In the genomic region with DNA sequence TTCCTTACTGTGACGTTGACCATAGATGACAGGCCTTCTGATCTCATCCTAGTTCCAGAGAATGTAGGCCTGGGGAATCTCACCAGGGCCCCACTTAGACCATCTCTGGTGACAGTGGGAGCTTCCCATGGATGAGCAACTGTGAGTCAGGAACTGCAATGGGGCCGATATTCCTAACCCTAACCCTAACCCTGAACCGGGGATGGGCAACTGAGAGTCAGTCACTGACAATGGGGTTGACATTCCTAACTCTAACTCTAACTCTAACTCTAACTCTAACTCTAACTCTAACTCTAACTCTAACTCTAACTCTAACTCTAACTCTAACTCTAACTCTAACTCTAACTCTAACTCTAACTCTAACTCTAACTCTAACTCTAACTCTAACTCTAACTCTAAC, we compare ENCODE assay signal across 12 cellular contexts. TPM values are rescaled to one million over a fixed set of nuclear protein-coding genes. Genes with fewer than 3 reads are reported as not detected.
A peak's percentile ranks its signal among the peaks of the same experiment; 100 is the strongest.
DNase-seq lines count a peak whose midpoint lies in the region; ATAC-seq and TF ChIP-seq lines count a peak whose summit lies in the region.
"Not testable (repeated sequence)": the region's sequence is repeated elsewhere in the genome, so short reads cannot be mapped to it uniquely, and the experiment has no call there.
"Had no signal": no experiment of that assay in that cellular context is flagged by ENCODE, and none has a peak within 500 bp of the region (broad histone marks: within the 10 kb centered on the region; RNA-seq: fewer than 3 reads in every experiment).

No MANE protein-coding gene starts in this region.

- TF ChIP-seq CTCF in endothelial cell (IDR thresholded peaks at IDR 0.05; ENCODE audit: unreplicated experiment) = not testable (repeated sequence)

- not testable (repeated sequence) for ATAC-seq in CD4-positive, CD25-positive, alpha-beta regulatory T cell (ENCODE audit: low read depth in 2 of 2); activated naive CD8-positive, alpha-beta T cell treated with anti-CD3 and anti-CD28 coated beads, Interleukin-2, amount 50 U/mL, for 24 hours; naive thymus-derived CD4-positive, alpha-beta T cell

- H3K27ac ChIP-seq in CD4-positive, CD25-positive, alpha-beta regulatory T cell (ENCODE audit: insufficient read depth, low read length, poor library complexity, severe bottlenecking) = peak overlapping the region; percentile 63
- H3K27ac ChIP-seq in KOPT-K1 (ENCODE audit: low read depth, low read length, poor library complexity, severe bottlenecking) = peak overlapping the region; percentile 95
- peak overlapping the region; percentile 86 for H3K27ac ChIP-seq in naive thymus-derived CD4-positive, alpha-beta T cell (ENCODE audit: low read depth, low read length)
- H3K27ac ChIP-seq in thymus (ENCODE audit: low read depth) = peak overlapping the region; percentile 98

- not testable (repeated sequence) for H3K27me3 ChIP-seq in CD4-positive, CD25-positive, alpha-beta regulatory T cell (ENCODE audit: control insufficient read depth, insufficient read depth, low read length); naive thymus-derived CD4-positive, alpha-beta T cell (ENCODE audit: control insufficient read depth in 2 of 2, insufficient read depth in 2 of 2, low read length in 2 of 2); thymus (ENCODE audit: control insufficient read depth, insufficient read depth)

- H3K27me3 Mint-ChIP-seq in CD4-positive, CD25-positive, alpha-beta regulatory T cell; T-helper 2 cell treated with Interferon-gamma antibody and Interleukin-4, amounts not matched to agents 5 μg/mL and 100 μg/mL, for 36 hours (ENCODE audit: low read depth); activated naive CD8-positive, alpha-beta T cell treated with anti-CD3 and anti-CD28 coated beads, Interleukin-2, amount 50 U/mL, for 24 hours; endothelial cell (ENCODE audit: unreplicated experiment); naive thymus-derived CD4-positive, alpha-beta T cell: not testable (repeated sequence)

- not testable (repeated sequence) for DNase-seq in CD4-positive, CD25-positive, alpha-beta regulatory T cell; T-helper 2 cell treated with Interferon-gamma antibody and Interleukin-4, amounts not matched to agents 5 μg/mL and 100 μg/mL, for 36 hours (ENCODE audit: low spot score); naive thymus-derived CD4-positive, alpha-beta T cell
- DNase-seq in activated CD8-positive, alpha-beta memory T cell treated with anti-CD3 and anti-CD28 coated beads, Interleukin-2, amount 50 U/mL, for 48 hours = peak; percentile 42
- peak; percentile 2 for DNase-seq in activated naive CD8-positive, alpha-beta T cell treated with anti-CD3 and anti-CD28 coated beads, Interleukin-2, amount 50 U/mL, for 24 hours
- peak; percentile 1 for DNase-seq in endothelial cell (ENCODE audit: low spot score)

- H3K27ac Mint-ChIP-seq in CD4-positive, CD25-positive, alpha-beta regulatory T cell = peak overlapping the region in 1 of 3 donors; percentile 90
- peak overlapping the region; percentile 50 for H3K27ac Mint-ChIP-seq in T-helper 2 cell treated with Interferon-gamma antibody and Interleukin-4, amounts not matched to agents 5 μg/mL and 100 μg/mL, for 36 hours
- not testable (repeated sequence) for H3K27ac Mint-ChIP-seq in activated naive CD8-positive, alpha-beta T cell treated with anti-CD3 and anti-CD28 coated beads, Interleukin-2, amount 50 U/mL, for 24 hours; endothelial cell (ENCODE audit: unreplicated experiment)
- H3K27ac Mint-ChIP-seq in naive thymus-derived CD4-positive, alpha-beta T cell = peak overlapping the region in 1 of 9 donors; percentile 53

- H3K36me3 ChIP-seq in CD4-positive, CD25-positive, alpha-beta regulatory T cell (ENCODE audit: control insufficient read depth, insufficient read depth, low read length); KOPT-K1 (ENCODE audit: insufficient read depth, low read length); naive thymus-derived CD4-positive, alpha-beta T cell (ENCODE audit: control insufficient read depth in 2 of 3, insufficient read depth in 3 of 3, low read length in 3 of 3); thymus (ENCODE audit: control insufficient read depth, insufficient read depth): not testable (repeated sequence)

- H3K4me3 Mint-ChIP-seq in CD4-positive, CD25-positive, alpha-beta regulatory T cell = peak overlapping the region in 3 of 4 donors; percentile 43 to 59 (median 46)
- not testable (repeated sequence) for H3K4me3 Mint-ChIP-seq in T-helper 2 cell treated with Interferon-gamma antibody and Interleukin-4, amounts not matched to agents 5 μg/mL and 100 μg/mL, for 36 hours; activated naive CD8-positive, alpha-beta T cell treated with anti-CD3 and anti-CD28 coated beads, Interleukin-2, amount 50 U/mL, for 24 hours; endothelial cell (ENCODE audit: unreplicated experiment)
- peak overlapping the region in 6 of 10 donors; percentile 13 to 59 (median 42) for H3K4me3 Mint-ChIP-seq in naive thymus-derived CD4-positive, alpha-beta T cell

- not testable (repeated sequence) for H3K36me3 Mint-ChIP-seq in CD4-positive, CD25-positive, alpha-beta regulatory T cell; T-helper 2 cell treated with Interferon-gamma antibody and Interleukin-4, amounts not matched to agents 5 μg/mL and 100 μg/mL, for 36 hours (ENCODE audit: low read depth); activated naive CD8-positive, alpha-beta T cell treated with anti-CD3 and anti-CD28 coated beads, Interleukin-2, amount 50 U/mL, for 24 hours (ENCODE audit: low read depth); endothelial cell (ENCODE audit: low read depth, unreplicated experiment); naive thymus-derived CD4-positive, alpha-beta T cell

- intact Hi-C loops in naive thymus-derived CD4-positive, alpha-beta T cell (cut with micrococcal nuclease) = not testable (repeated sequence)

- H3K9me3 ChIP-seq in CD4-positive, CD25-positive, alpha-beta regulatory T cell (ENCODE audit: control insufficient read depth in 2 of 2, low read length in 2 of 2); KOPT-K1 (ENCODE audit: insufficient read depth, low read length, poor library complexity, severe bottlenecking); naive thymus-derived CD4-positive, alpha-beta T cell (ENCODE audit: control insufficient read depth in 2 of 3, low read length in 3 of 3); thymus (ENCODE audit: control insufficient read depth): not testable (repeated sequence)

- POLR2A ChIA-PET in naive thymus-derived CD4-positive, alpha-beta T cell (lab: Charles Lee) = interaction anchor here (4.2 kb wide), 1 partner anchor 13 kb away, joined by 33 read pairs; no protein-coding TSS in a partner anchor

- not testable (repeated sequence) for H3K4me3 ChIP-seq in CD4-positive, CD25-positive, alpha-beta regulatory T cell (ENCODE audit: low read depth, low read length); naive thymus-derived CD4-positive, alpha-beta T cell (ENCODE audit: low read length); thymus (ENCODE audit: low read length)

- peaks cover 6 to 53% (median 32%) of the 10 kb centered on the region in 4 donors for H3K4me1 Mint-ChIP-seq in CD4-positive, CD25-positive, alpha-beta regulatory T cell
- peaks cover 26% of the 10 kb centered on the region for H3K4me1 Mint-ChIP-seq in T-helper 2 cell treated with Interferon-gamma antibody and Interleukin-4, amounts not matched to agents 5 μg/mL and 100 μg/mL, for 36 hours (ENCODE audit: low read depth)
- peaks cover 19% of the 10 kb centered on the region for H3K4me1 Mint-ChIP-seq in activated naive CD8-positive, alpha-beta T cell treated with anti-CD3 and anti-CD28 coated beads, Interleukin-2, amount 50 U/mL, for 24 hours
- peaks cover 14% of the 10 kb centered on the region for H3K4me1 Mint-ChIP-seq in endothelial cell (ENCODE audit: unreplicated experiment)
- H3K4me1 Mint-ChIP-seq in naive thymus-derived CD4-positive, alpha-beta T cell = peaks cover 28 to 50% (median 43%) of the 10 kb centered on the region in 7 donors

- H3K4me1 ChIP-seq in CD4-positive, CD25-positive, alpha-beta regulatory T cell (ENCODE audit: control insufficient read depth, insufficient read depth, low read length, poor library complexity, severe bottlenecking) = peaks cover 56% of the 10 kb centered on the region
- H3K4me1 ChIP-seq in naive thymus-derived CD4-positive, alpha-beta T cell (ENCODE audit: control insufficient read depth in 2 of 2, insufficient read depth in 2 of 2, low read length in 2 of 2) = peaks cover 42 to 54% of the 10 kb centered on the region in 2 donors
- H3K4me1 ChIP-seq in thymus (ENCODE audit: control insufficient read depth, insufficient read depth, low read length) = peaks cover 37% of the 10 kb centered on the region

- CTCF ChIA-PET in naive thymus-derived CD4-positive, alpha-beta T cell (lab: Charles Lee) = not testable (repeated sequence)

- not testable (repeated sequence) for H3K9me3 Mint-ChIP-seq in CD4-positive, CD25-positive, alpha-beta regulatory T cell; T-helper 2 cell treated with Interferon-gamma antibody and Interleukin-4, amounts not matched to agents 5 μg/mL and 100 μg/mL, for 36 hours; activated naive CD8-positive, alpha-beta T cell treated with anti-CD3 and anti-CD28 coated beads, Interleukin-2, amount 50 U/mL, for 24 hours; endothelial cell (ENCODE audit: unreplicated experiment); naive thymus-derived CD4-positive, alpha-beta T cell

- 96% methylated on average over 3 of the region's 3 CpGs for WGBS in thymus

RNA-seq across cellular contexts. Expression of a gene that starts 15.7 kb away (rescaled TPM):
- total RNA-seq in CD4-positive, CD25-positive, alpha-beta regulatory T cell = not detected
- under 1 TPM in 1 of 4 donors, not detected in 3; 0.72 TPM for polyA plus RNA-seq in CD4-positive, CD25-positive, alpha-beta regulatory T cell
- total RNA-seq in endothelial cell (ENCODE audit: unreplicated experiment) = not detected
- total RNA-seq in naive thymus-derived CD4-positive, alpha-beta T cell = under 1 TPM in 1 of 5 experiments, not detected in 4; 0.97 TPM
- not detected for polyA plus RNA-seq in naive thymus-derived CD4-positive, alpha-beta T cell
- 0.39 TPM for polyA plus RNA-seq in thymus
- total RNA-seq: H1, Right ventricle myocardium inferior, RPMI7951, SJCRH30 had no signal
- polyA plus RNA-seq: H1 had no signal
